2 cellular contexts compared by ENCODE assay signal in the genomic region with DNA sequence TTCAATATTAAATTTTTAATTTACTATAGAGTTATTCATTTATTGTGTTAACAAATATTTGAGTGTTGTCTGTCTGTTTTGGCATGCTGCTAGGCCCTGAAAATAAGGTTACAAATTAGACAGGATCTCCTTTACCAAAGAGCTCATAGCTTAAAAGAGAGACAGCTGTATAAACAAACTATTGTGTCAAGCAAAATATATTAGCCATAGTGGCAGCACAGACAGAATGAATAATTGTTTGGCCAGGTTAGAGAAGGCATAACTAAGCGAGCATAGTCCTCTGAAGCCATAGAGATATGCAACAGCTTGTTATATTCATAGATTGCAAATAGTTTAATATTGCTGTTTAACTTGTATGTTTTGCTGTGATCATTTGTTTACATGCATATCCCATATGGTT.
TF ChIP-seq lines count a peak whose summit lies in the region.

No MANE protein-coding gene starts in this region.

TF ChIP-seq in WTC11, 78 proteins besides CTCF, POLR2A, EP300 and RAD21 (continued from another document and continues in another):
- TF ChIP-seq MAX (CRISPR knock-in tag; IDR thresholded peaks at IDR 0.05) (no peak), PRDM15 (CRISPR knock-in tag; IDR thresholded peaks at IDR 0.05) (no peak), ATF6 (CRISPR knock-in tag; IDR thresholded peaks at IDR 0.05) (no peak), FOXK1 (CRISPR knock-in tag; IDR thresholded peaks at IDR 0.05) (no peak), ATF1 (CRISPR knock-in tag; IDR thresholded peaks at IDR 0.05) (no peak)
- TF ChIP-seq, protein P1, sequence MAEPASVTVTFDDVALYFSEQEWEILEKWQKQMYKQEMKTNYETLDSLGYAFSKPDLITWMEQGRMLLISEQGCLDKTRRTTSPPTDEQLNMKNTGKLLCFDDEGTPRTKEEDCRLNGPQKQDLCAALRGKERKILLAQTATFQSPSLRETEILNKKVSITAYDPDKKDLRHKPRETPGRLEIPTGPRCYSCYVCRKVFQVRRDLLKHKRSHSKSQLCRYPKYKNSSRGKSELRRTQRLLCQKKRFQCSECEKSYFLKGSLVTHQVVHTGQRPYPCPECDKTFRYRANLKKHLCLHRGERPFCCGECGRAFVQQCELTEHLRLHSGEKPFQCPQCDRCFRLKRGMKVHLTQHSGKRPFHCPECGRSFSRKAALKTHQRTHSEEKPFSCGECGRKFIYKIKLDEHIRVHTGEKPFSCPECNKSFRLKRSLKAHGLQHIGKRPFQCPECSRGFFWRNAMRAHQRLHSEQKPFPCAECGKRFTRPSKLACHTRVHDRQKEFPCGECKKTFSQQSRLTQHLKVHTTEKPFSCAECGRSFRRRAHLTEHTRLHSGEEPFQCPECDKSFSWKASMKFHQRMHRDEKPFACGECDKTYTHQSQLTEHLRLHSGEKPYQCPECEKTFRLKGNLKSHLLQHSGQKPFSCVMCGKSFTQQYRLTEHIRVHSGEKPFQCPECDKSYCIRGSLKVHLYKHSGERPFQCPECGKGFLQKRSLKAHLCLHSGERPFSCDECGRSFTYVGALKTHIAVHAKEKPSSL (CRISPR knock-in tag; conservative IDR thresholded peaks at IDR 0.05): no peak
- TF ChIP-seq, protein P2, sequence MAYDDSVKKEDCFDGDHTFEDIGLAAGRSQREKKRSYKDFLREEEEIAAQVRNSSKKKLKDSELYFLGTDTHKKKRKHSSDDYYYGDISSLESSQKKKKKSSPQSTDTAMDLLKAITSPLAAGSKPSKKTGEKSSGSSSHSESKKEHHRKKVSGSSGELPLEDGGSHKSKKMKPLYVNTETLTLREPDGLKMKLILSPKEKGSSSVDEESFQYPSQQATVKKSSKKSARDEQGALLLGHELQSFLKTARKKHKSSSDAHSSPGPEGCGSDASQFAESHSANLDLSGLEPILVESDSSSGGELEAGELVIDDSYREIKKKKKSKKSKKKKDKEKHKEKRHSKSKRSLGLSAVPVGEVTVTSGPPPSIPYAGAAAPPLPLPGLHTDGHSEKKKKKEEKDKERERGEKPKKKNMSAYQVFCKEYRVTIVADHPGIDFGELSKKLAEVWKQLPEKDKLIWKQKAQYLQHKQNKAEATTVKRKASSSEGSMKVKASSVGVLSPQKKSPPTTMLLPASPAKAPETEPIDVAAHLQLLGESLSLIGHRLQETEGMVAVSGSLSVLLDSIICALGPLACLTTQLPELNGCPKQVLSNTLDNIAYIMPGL (CRISPR knock-in tag; IDR thresholded peaks at IDR 0.05): no peak
- TF ChIP-seq, protein P3, sequence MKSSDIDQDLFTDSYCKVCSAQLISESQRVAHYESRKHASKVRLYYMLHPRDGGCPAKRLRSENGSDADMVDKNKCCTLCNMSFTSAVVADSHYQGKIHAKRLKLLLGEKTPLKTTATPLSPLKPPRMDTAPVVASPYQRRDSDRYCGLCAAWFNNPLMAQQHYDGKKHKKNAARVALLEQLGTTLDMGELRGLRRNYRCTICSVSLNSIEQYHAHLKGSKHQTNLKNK (CRISPR knock-in tag; IDR thresholded peaks at IDR 0.05): no peak
- TF ChIP-seq, protein P4, sequence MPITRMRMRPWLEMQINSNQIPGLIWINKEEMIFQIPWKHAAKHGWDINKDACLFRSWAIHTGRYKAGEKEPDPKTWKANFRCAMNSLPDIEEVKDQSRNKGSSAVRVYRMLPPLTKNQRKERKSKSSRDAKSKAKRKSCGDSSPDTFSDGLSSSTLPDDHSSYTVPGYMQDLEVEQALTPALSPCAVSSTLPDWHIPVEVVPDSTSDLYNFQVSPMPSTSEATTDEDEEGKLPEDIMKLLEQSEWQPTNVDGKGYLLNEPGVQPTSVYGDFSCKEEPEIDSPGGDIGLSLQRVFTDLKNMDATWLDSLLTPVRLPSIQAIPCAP (CRISPR knock-in tag; IDR thresholded peaks at IDR 0.05): no peak

TF ChIP-seq in GM23338, 12 proteins besides CTCF, POLR2A, EP300 and RAD21 (continued from another document):
- TF ChIP-seq ZNF462 (CRISPR knock-in tag; IDR thresholded peaks at IDR 0.05) (no peak), POLR2AphosphoS5 (IDR thresholded peaks at IDR 0.05; ENCODE audit: low read depth) (no peak)
